In the genomic region with DNA sequence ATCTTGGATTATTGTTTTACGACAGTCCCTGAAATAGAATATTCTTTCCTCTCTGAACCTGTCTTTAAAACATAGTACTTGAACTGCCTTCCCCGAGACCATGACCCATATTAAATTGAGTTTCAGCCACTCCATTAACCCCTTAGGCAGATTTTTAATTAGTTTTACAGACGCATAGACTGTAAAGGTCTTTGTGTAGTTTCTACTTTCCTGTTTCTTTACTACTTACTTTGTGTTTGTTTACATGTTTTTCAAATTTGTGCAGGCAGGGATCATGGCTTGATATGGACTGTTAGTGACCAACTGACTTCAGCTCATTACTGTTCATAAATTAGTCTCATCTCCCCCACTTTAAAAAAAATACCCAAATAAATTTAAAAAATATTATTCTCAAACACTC, we compare ENCODE assay signal across 1 cellular context.
TF ChIP-seq lines count a peak whose summit lies in the region.

No MANE protein-coding gene starts in this region.

TF ChIP-seq in HEK293, 187 proteins besides CTCF, POLR2A, EP300 and RAD21 (continued from another document):
- TF ChIP-seq, protein P1, sequence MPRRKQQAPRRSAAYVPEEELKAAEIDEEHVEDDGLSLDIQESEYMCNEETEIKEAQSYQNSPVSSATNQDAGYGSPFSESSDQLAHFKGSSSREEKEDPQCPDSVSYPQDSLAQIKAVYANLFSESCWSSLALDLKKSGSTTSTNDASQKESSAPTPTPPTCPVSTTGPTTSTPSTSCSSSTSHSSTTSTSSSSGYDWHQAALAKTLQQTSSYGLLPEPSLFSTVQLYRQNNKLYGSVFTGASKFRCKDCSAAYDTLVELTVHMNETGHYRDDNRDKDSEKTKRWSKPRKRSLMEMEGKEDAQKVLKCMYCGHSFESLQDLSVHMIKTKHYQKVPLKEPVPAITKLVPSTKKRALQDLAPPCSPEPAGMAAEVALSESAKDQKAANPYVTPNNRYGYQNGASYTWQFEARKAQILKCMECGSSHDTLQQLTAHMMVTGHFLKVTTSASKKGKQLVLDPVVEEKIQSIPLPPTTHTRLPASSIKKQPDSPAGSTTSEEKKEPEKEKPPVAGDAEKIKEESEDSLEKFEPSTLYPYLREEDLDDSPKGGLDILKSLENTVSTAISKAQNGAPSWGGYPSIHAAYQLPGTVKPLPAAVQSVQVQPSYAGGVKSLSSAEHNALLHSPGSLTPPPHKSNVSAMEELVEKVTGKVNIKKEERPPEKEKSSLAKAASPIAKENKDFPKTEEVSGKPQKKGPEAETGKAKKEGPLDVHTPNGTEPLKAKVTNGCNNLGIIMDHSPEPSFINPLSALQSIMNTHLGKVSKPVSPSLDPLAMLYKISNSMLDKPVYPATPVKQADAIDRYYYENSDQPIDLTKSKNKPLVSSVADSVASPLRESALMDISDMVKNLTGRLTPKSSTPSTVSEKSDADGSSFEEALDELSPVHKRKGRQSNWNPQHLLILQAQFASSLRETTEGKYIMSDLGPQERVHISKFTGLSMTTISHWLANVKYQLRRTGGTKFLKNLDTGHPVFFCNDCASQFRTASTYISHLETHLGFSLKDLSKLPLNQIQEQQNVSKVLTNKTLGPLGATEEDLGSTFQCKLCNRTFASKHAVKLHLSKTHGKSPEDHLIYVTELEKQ (tag by site-specific recombination; IDR thresholded peaks at IDR 0.05; ENCODE audit: borderline replicate concordance) = no peak
- peak; percentile 13 for TF ChIP-seq ZNF510 (tag by site-specific recombination; IDR thresholded peaks at IDR 0.05; ENCODE audit: insufficient replicate concordance)
- TF ChIP-seq ZNF677 (tag by site-specific recombination; IDR thresholded peaks at IDR 0.05) = no peak
